Comparison of ENCODE assay signal across 14 cellular contexts in the genomic region with DNA sequence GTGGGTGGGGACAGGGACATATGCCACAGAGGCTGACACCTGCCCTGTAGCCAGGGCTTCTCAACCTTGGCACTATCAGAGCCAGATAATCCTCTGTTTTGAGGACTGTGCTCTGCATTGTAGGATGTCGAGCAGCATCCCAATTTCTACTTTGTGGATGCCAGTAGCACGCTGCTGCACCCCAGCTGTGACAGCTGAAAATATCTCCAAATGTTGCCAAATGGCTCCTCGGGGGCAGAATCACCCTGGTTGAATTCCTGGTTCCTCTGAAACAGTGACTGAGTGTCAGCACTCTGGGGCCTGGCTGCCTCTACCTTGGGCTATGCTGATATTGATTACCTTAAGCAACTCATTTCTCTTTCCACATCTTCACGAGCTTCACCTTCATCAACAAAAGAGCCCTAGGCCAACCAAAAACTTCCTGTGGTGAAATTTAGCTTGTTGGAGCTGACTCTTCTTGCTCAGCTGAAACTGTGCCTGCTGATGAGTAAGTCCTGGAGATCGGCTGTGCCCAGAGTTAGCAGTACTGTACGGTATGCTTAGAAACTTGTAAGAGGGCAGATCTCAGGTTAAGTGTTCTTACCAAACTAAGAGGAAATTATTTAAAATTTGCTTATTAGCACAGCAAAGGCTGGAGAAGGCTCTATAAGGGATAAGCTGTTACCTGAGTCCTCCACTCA.
DNase-seq lines count a peak whose midpoint lies in the region; ATAC-seq, FAIRE-seq and TF ChIP-seq lines count a peak whose summit lies in the region.
"Had no signal": no experiment of that assay in that cellular context is flagged by ENCODE, and none has a peak within 500 bp of the region (broad histone marks: within the 10 kb centered on the region; RNA-seq: fewer than 3 reads in every experiment).

No MANE protein-coding gene starts in this region.

- H3K79me2 ChIP-seq in astrocyte (ENCODE audit: insufficient read depth, low read length) = no peaks in the 10 kb centered on the region
- H3K79me2 ChIP-seq: parathyroid adenoma had no signal

- peak overlapping the region; percentile 18 for H3K4me2 ChIP-seq in astrocyte (ENCODE audit: low read length)

- no peak overlapping the region for H3K4me3 Mint-ChIP-seq in astrocyte (ENCODE audit: unreplicated experiment)
- no peak overlapping the region for H3K4me3 Mint-ChIP-seq in nephron progenitor cell
- H3K4me3 Mint-ChIP-seq: activated B cell treated with CpG ODN at 0.5 μM for 24 hours; activated naive CD8-positive, alpha-beta T cell had no signal

- H2AFZ ChIP-seq in astrocyte (ENCODE audit: low read depth, low read length) = no peak overlapping the region
- H2AFZ ChIP-seq: parathyroid adenoma had no signal

- peak; percentile 79 for DNase-seq in EH (ENCODE audit: low read depth)
- peak; percentile 8 for DNase-seq in HCEC 1CT
- peak; percentile 70 for DNase-seq in astrocyte (ENCODE audit: low read depth)
- peak; percentile 51 for DNase-seq in myocyte (ENCODE audit: low read depth)
- DNase-seq in nephron progenitor cell = no peak
- DNase-seq in HK-2 (ENCODE audit: unreplicated experiment) = no peak
- no peak for DNase-seq in NCI-H446 (lab: John Stamatoyannopoulos, UW)
- DNase-seq: activated B cell treated with CpG ODN at 0.5 μM for 24 hours, DMS79 treated with DMSO at 0.1 percent for 48 hours had no signal

- no peaks in the 10 kb centered on the region for H4K20me1 ChIP-seq in astrocyte (ENCODE audit: insufficient read depth, low read length)

- FAIRE-seq in astrocyte (lab: Jason Lieb, UNC) = no peak
- FAIRE-seq: islet of Langerhans had no signal

- ATAC-seq in GM18502 (IDR thresholded peaks at IDR 0.05; ENCODE audit: poor library complexity, unreplicated experiment) = no peak
- ATAC-seq: Right ventricle myocardium inferior had no signal

- peaks cover 10% of the 10 kb centered on the region for H3K36me3 Mint-ChIP-seq in astrocyte (ENCODE audit: low read depth, unreplicated experiment)
- H3K36me3 Mint-ChIP-seq in nephron progenitor cell (ENCODE audit: low read depth) = no peaks in the 10 kb centered on the region
- H3K36me3 Mint-ChIP-seq: activated naive CD8-positive, alpha-beta T cell had no signal

- no peaks in the 10 kb centered on the region for H3K36me3 ChIP-seq in astrocyte (ENCODE audit: insufficient read depth, low read length)

- H3K4me1 Mint-ChIP-seq in astrocyte (ENCODE audit: low read depth, unreplicated experiment) (peaks cover 20% of the 10 kb centered on the region), nephron progenitor cell (peaks cover 71% of the 10 kb centered on the region)

- H3K27ac Mint-ChIP-seq in astrocyte (ENCODE audit: unreplicated experiment) (peak overlapping the region; percentile 41), nephron progenitor cell (no peak overlapping the region)
- H3K27ac Mint-ChIP-seq: activated B cell treated with CpG ODN at 0.5 μM for 24 hours; activated naive CD8-positive, alpha-beta T cell had no signal

- H3K9me3 Mint-ChIP-seq in astrocyte (ENCODE audit: unreplicated experiment) (no peaks in the 10 kb centered on the region), nephron progenitor cell (no peaks in the 10 kb centered on the region)
- H3K9me3 Mint-ChIP-seq: activated B cell treated with CpG ODN at 0.5 μM for 24 hours had no signal

- no peak overlapping the region for H3K4me3 ChIP-seq in astrocyte (ENCODE audit: insufficient read depth, low read depth, low read length)

- TF ChIP-seq CTCF in astrocyte (IDR thresholded peaks at IDR 0.05; ENCODE audit: insufficient read depth, low read depth, low read length) (no peak), nephron progenitor cell (IDR thresholded peaks at IDR 0.05) (no peak)

- no peak overlapping the region for H3K27ac ChIP-seq in astrocyte (ENCODE audit: low read depth, low read length)
- H3K27ac ChIP-seq: parathyroid adenoma had no signal

- H3K4me1 ChIP-seq in astrocyte (ENCODE audit: insufficient read depth, low read length) = peaks cover 11% of the 10 kb centered on the region

- H3K9me3 ChIP-seq in astrocyte (ENCODE audit: insufficient read depth, low read depth, low read length) = no peaks in the 10 kb centered on the region

- H3K27me3 ChIP-seq in astrocyte (ENCODE audit: insufficient read depth, low read length) = no peaks in the 10 kb centered on the region

- peaks cover 20% of the 10 kb centered on the region for H3K27me3 Mint-ChIP-seq in astrocyte (ENCODE audit: low read depth, unreplicated experiment)
- peaks cover 3% of the 10 kb centered on the region for H3K27me3 Mint-ChIP-seq in nephron progenitor cell (ENCODE audit: low read depth, poor library complexity)
- H3K27me3 Mint-ChIP-seq: activated naive CD8-positive, alpha-beta T cell had no signal

- H3K9ac ChIP-seq in astrocyte (ENCODE audit: low read length) = no peak overlapping the region
- H3K9ac ChIP-seq: parathyroid adenoma had no signal

Comparison
In these comparisons a context has a peak if more than half of its experiments do, and no peak if none do; other contexts are left out.
1. DNase-seq: peak in EH (single experiment), HCEC 1CT (single experiment), astrocyte (single experiment) and myocyte (single experiment); none in nephron progenitor cell (single experiment), HK-2 (single experiment) and NCI-H446 (0 of 2).